In genomic region chr15:68717952-68718351, GRCh38 we compare ENCODE assay signal across 16 cellular contexts.
DNase-seq lines count a peak whose midpoint lies in the region; ATAC-seq, FAIRE-seq and TF ChIP-seq lines count a peak whose summit lies in the region.
"Had no signal": no experiment of that assay in that cellular context is flagged by ENCODE, and none has a peak within 500 bp of the region (broad histone marks: within the 10 kb centered on the region; RNA-seq: fewer than 3 reads in every experiment).

No MANE protein-coding gene starts in this region.

- no peaks in the 10 kb centered on the region for H3K9me3 Mint-ChIP-seq in activated naive CD8-positive, alpha-beta T cell treated with anti-CD3 and anti-CD28 coated beads, Interleukin-2, amount 10 ng/mL, durations not matched to agents 7 days and 5 days
- H3K9me3 Mint-ChIP-seq in activated naive CD8-positive, alpha-beta T cell treated with anti-CD3 and anti-CD28 coated beads, Interleukin-2, amount 50 U/mL, for 24 hours: no peaks in the 10 kb centered on the region

- H3K36me3 Mint-ChIP-seq in activated naive CD8-positive, alpha-beta T cell treated with anti-CD3 and anti-CD28 coated beads, Interleukin-2, amount 10 ng/mL, durations not matched to agents 7 days and 5 days: no peaks in the 10 kb centered on the region
- no peaks in the 10 kb centered on the region for H3K36me3 Mint-ChIP-seq in activated naive CD8-positive, alpha-beta T cell treated with anti-CD3 and anti-CD28 coated beads, Interleukin-2, amount 50 U/mL, for 24 hours (ENCODE audit: low read depth)
- H3K36me3 Mint-ChIP-seq: CD4-positive, alpha-beta memory T cell had no signal

- H3K27me3 ChIP-seq in Loucy (ENCODE audit: insufficient read depth, low read length, poor library complexity, severe bottlenecking): no peaks in the 10 kb centered on the region

- no peak for DNase-seq in activated naive CD8-positive, alpha-beta T cell treated with anti-CD3 and anti-CD28 coated beads, Interleukin-2, amount 10 ng/mL, durations not matched to agents 7 days and 5 days
- no peak for DNase-seq in activated naive CD8-positive, alpha-beta T cell treated with anti-CD3 and anti-CD28 coated beads, Interleukin-2, amount 50 U/mL, for 24 hours
- DNase-seq in myocyte (ENCODE audit: low read depth) (peak; percentile 71), urothelium cell line (ENCODE audit: low spot score) (no peak), activated gamma-delta T cell treated with Interleukin-2 at 50 U/mL for 16 hours (no peak), NCI-H82 treated with DMSO at 0.1 percent for 48 hours (lab: John Stamatoyannopoulos, UW; ENCODE audit: unreplicated experiment) (no peak)
- DNase-seq: ACHN; CD4-positive, alpha-beta memory T cell; DMS79 treated with DMSO at 0.1 percent for 48 hours; GDM1 had no signal

- no peaks in the 10 kb centered on the region for H3K79me2 ChIP-seq in Loucy (ENCODE audit: insufficient read depth, low read length)

- no peaks in the 10 kb centered on the region for H3K9me3 ChIP-seq in Loucy (ENCODE audit: insufficient read depth, low read depth, low read length)
- H3K9me3 ChIP-seq: HAP-1 had no signal

- H3K27ac Mint-ChIP-seq in activated naive CD8-positive, alpha-beta T cell treated with anti-CD3 and anti-CD28 coated beads, Interleukin-2, amount 10 ng/mL, durations not matched to agents 7 days and 5 days: no peak overlapping the region
- H3K27ac Mint-ChIP-seq in activated naive CD8-positive, alpha-beta T cell treated with anti-CD3 and anti-CD28 coated beads, Interleukin-2, amount 50 U/mL, for 24 hours: no peak overlapping the region
- H3K27ac Mint-ChIP-seq: CD4-positive, alpha-beta memory T cell had no signal

- no peaks in the 10 kb centered on the region for H3K9me2 ChIP-seq in Loucy (replicated peaks; ENCODE audit: low read depth, low read length)

- no peak overlapping the region for H3K9ac ChIP-seq in Loucy (ENCODE audit: low read depth, low read length, poor library complexity, severe bottlenecking)

- TF ChIP-seq CTCF in Loucy (conservative IDR thresholded peaks at IDR 0.05; ENCODE audit: low read length): no peak

- H3F3A ChIP-seq in Loucy (ENCODE audit: low read depth): no peaks in the 10 kb centered on the region

- peak overlapping the region; percentile 36 for H3K4me2 ChIP-seq in Loucy (ENCODE audit: low read depth, low read length, poor library complexity, severe bottlenecking)

- no peaks in the 10 kb centered on the region for H3K36me3 ChIP-seq in Loucy (ENCODE audit: insufficient read depth, low read length)
- H3K36me3 ChIP-seq: HAP-1 had no signal

- no peaks in the 10 kb centered on the region for H4K20me1 ChIP-seq in Loucy (ENCODE audit: insufficient read depth, low read length, poor library complexity, severe bottlenecking)

- H3K27me3 Mint-ChIP-seq in activated naive CD8-positive, alpha-beta T cell treated with anti-CD3 and anti-CD28 coated beads, Interleukin-2, amount 10 ng/mL, durations not matched to agents 7 days and 5 days: peaks cover 8% of the 10 kb centered on the region
- H3K27me3 Mint-ChIP-seq in activated naive CD8-positive, alpha-beta T cell treated with anti-CD3 and anti-CD28 coated beads, Interleukin-2, amount 50 U/mL, for 24 hours: peaks cover 4% of the 10 kb centered on the region

- no peak overlapping the region for H3K4me3 ChIP-seq in Loucy (ENCODE audit: low read length, poor library complexity, severe bottlenecking)
- H3K4me3 ChIP-seq: HAP-1 had no signal

- no peak overlapping the region for H3K4me3 Mint-ChIP-seq in activated naive CD8-positive, alpha-beta T cell treated with anti-CD3 and anti-CD28 coated beads, Interleukin-2, amount 10 ng/mL, durations not matched to agents 7 days and 5 days
- H3K4me3 Mint-ChIP-seq in activated naive CD8-positive, alpha-beta T cell treated with anti-CD3 and anti-CD28 coated beads, Interleukin-2, amount 50 U/mL, for 24 hours: no peak overlapping the region
- H3K4me3 Mint-ChIP-seq: CD4-positive, alpha-beta memory T cell had no signal

- H3K4me1 Mint-ChIP-seq in activated naive CD8-positive, alpha-beta T cell treated with anti-CD3 and anti-CD28 coated beads, Interleukin-2, amount 10 ng/mL, durations not matched to agents 7 days and 5 days: peaks cover 3% of the 10 kb centered on the region
- H3K4me1 Mint-ChIP-seq in activated naive CD8-positive, alpha-beta T cell treated with anti-CD3 and anti-CD28 coated beads, Interleukin-2, amount 50 U/mL, for 24 hours: no peaks in the 10 kb centered on the region

- FAIRE-seq in urothelium cell line (lab: Jason Lieb, UNC): peak; percentile 9
- FAIRE-seq: GM12892, GM19239, H1 had no signal

- H2AFZ ChIP-seq in Loucy (ENCODE audit: low read length): no peak overlapping the region

- ATAC-seq in activated naive CD8-positive, alpha-beta T cell treated with anti-CD3 and anti-CD28 coated beads, Interleukin-2, amount 10 ng/mL, durations not matched to agents 7 days and 5 days (ENCODE audit: low read depth): peak; percentile 56
- ATAC-seq in activated naive CD8-positive, alpha-beta T cell treated with anti-CD3 and anti-CD28 coated beads, Interleukin-2, amount 50 U/mL, for 24 hours: no peak
- no peak for ATAC-seq in esophagus mucosa

- peaks cover 17% of the 10 kb centered on the region for H3K4me1 ChIP-seq in Loucy (ENCODE audit: insufficient read depth, low read length, poor library complexity, severe bottlenecking)
- H3K4me1 ChIP-seq: HAP-1 had no signal

- POLR2A ChIA-PET in activated naive CD8-positive, alpha-beta T cell treated with anti-CD3 and anti-CD28 coated beads, Interleukin-2, amount 10 ng/mL, durations not matched to agents 7 days and 5 days (lab: Charles Lee): no interaction called here
